In genomic region chr6:44473393-44473792, GRCh38 we compare ENCODE assay signal across 1 cellular context.
TF ChIP-seq lines count a peak whose summit lies in the region.

No MANE protein-coding gene starts in this region.

TF ChIP-seq in GM23338, 12 proteins besides CTCF, POLR2A, EP300 and RAD21:
- TF ChIP-seq JUNB (IDR thresholded peaks at IDR 0.05; ENCODE audit: unreplicated experiment) (no peak), ZNF462 (CRISPR knock-in tag; IDR thresholded peaks at IDR 0.05) (no peak), ETS1 (IDR thresholded peaks at IDR 0.05) (no peak)
